In the genomic region with DNA sequence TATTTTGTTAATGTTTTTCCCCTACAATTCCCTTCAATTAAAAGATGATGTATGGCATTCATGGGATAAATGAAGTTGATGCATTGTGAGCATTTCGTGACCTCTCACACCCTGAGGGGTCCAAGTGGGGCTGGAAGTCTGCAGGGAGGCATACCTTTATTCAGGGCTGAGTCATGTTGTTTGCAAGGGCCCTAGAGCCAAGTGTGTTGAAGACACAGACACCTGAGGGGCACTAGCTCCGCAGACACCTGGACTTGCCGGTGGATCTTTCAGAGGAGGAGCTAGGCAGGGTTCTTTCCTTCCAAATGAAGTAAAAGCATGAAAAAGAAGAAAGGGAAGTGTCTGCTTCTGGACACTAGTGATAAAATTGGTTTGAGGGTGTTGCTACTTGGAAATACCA, we compare ENCODE assay signal across 25 cellular contexts. TPM values are rescaled to one million over a fixed set of nuclear protein-coding genes. Genes with fewer than 3 reads are reported as not detected.
"Had no signal": no experiment of that assay in that cellular context is flagged by ENCODE, and none has a peak within 500 bp of the region (broad histone marks: within the 10 kb centered on the region; RNA-seq: fewer than 3 reads in every experiment).

No MANE protein-coding gene starts in this region.

- H3K9me3 Mint-ChIP-seq: activated CD4-positive, alpha-beta T cell treated with anti-CD3 and anti-CD28 coated beads, Interleukin-2, amount 10 ng/mL, durations not matched to agents 7 days and 5 days; activated CD8-positive, alpha-beta T cell treated with anti-CD3 and anti-CD28 coated beads for 36 hours; activated naive CD8-positive, alpha-beta T cell treated with anti-CD3 and anti-CD28 coated beads, Interleukin-2, amount 50 U/mL, for 24 hours; dendritic cell treated with granulocyte-macrophage colony-stimulating factor and Interleukin-4, amounts not matched to agents 40 ng/mL and 50 ng/mL, for 4 days; nephron had no signal

- H3K36me3 ChIP-seq: cardiac muscle cell, neutrophil, ovary, prostate gland had no signal

- H3K27me3 ChIP-seq: cardiac muscle cell, neutrophil, ovary had no signal

- DNase-seq: activated CD4-positive, alpha-beta T cell treated with anti-CD3 and anti-CD28 coated beads, Interleukin-2, amount 10 ng/mL, durations not matched to agents 7 days and 5 days; activated CD4-positive, CD25-positive, alpha-beta regulatory T cell treated with anti-CD3 and anti-CD28 coated beads, Interleukin-2, amount 50 U/mL, for 72 hours; activated CD8-positive, alpha-beta memory T cell treated with anti-CD3 and anti-CD28 coated beads, Interleukin-2, amount 10 ng/mL, durations not matched to agents 7 days and 5 days; activated gamma-delta T cell; activated naive CD4-positive, alpha-beta T cell treated with anti-CD3 and anti-CD28 coated beads, Interleukin-2, amount 50 U/mL, for 16 hours; activated naive CD8-positive, alpha-beta T cell treated with anti-CD3 and anti-CD28 coated beads, Interleukin-2, amount 50 U/mL, for 24 hours; activated T-cell treated with anti-CD3 and anti-CD28 coated beads for 4 hours; effector CD4-positive, alpha-beta T cell; hippocampal formation; left colon; ovary; stimulated activated CD4-positive, alpha-beta T cell treated with anti-CD3 and anti-CD28 coated beads, Interleukin-12 subunit alpha, Interleukin-12 subunit beta, amount 100 ng/mL, for 4 hours; stimulated activated CD4-positive, alpha-beta T cell treated with anti-CD3 and anti-CD28 coated beads, Interleukin-4, amount 100 ng/mL, for 4 hours; stimulated activated naive CD8-positive, alpha-beta T cell treated with anti-CD3 and anti-CD28 coated beads, Interleukin-15, Interleukin-2, amounts not matched to agents 100 U/mL and 50 U/mL, for 24 hours had no signal

- H3K4me1 Mint-ChIP-seq: activated CD4-positive, alpha-beta T cell treated with anti-CD3 and anti-CD28 coated beads, Interleukin-2, amount 10 ng/mL, durations not matched to agents 7 days and 5 days; activated CD8-positive, alpha-beta memory T cell treated with anti-CD3 and anti-CD28 coated beads, Interleukin-2, amount 10 ng/mL, durations not matched to agents 7 days and 5 days; activated naive CD8-positive, alpha-beta T cell treated with anti-CD3 and anti-CD28 coated beads, Interleukin-2, amount 50 U/mL, for 24 hours; memory B cell; nephron had no signal

- H3K27ac ChIP-seq: cardiac muscle cell, neutrophil, ovary, prostate gland had no signal

- H3K36me3 Mint-ChIP-seq: activated CD8-positive, alpha-beta memory T cell treated with anti-CD3 and anti-CD28 coated beads, Interleukin-2, amount 10 ng/mL, durations not matched to agents 7 days and 5 days; memory B cell had no signal

- H3K9me3 ChIP-seq: neutrophil, ovary, prostate gland had no signal

- H3K4me1 ChIP-seq: prostate gland had no signal

- ATAC-seq: activated naive CD8-positive, alpha-beta T cell treated with anti-CD3 and anti-CD28 coated beads, Interleukin-2, amount 50 U/mL, for 24 hours; left colon had no signal

- H3K27me3 Mint-ChIP-seq: activated CD4-positive, alpha-beta T cell treated with anti-CD3 and anti-CD28 coated beads, Interleukin-2, amount 10 ng/mL, durations not matched to agents 7 days and 5 days; activated CD8-positive, alpha-beta memory T cell treated with anti-CD3 and anti-CD28 coated beads, Interleukin-2, amount 10 ng/mL, durations not matched to agents 7 days and 5 days; activated CD8-positive, alpha-beta T cell treated with anti-CD3 and anti-CD28 coated beads for 36 hours; dendritic cell treated with granulocyte-macrophage colony-stimulating factor and Interleukin-4, amounts not matched to agents 40 ng/mL and 50 ng/mL, for 4 days had no signal

- H3K27ac Mint-ChIP-seq: activated CD4-positive, alpha-beta T cell treated with anti-CD3 and anti-CD28 coated beads, Interleukin-2, amount 10 ng/mL, durations not matched to agents 7 days and 5 days; activated CD8-positive, alpha-beta memory T cell treated with anti-CD3 and anti-CD28 coated beads, Interleukin-2, amount 10 ng/mL, durations not matched to agents 7 days and 5 days; activated CD8-positive, alpha-beta T cell treated with anti-CD3 and anti-CD28 coated beads for 36 hours; activated naive CD8-positive, alpha-beta T cell treated with anti-CD3 and anti-CD28 coated beads, Interleukin-2, amount 50 U/mL, for 24 hours; dendritic cell treated with granulocyte-macrophage colony-stimulating factor and Interleukin-4, amounts not matched to agents 40 ng/mL and 50 ng/mL, for 4 days; memory B cell; nephron had no signal

- H3K4me3 ChIP-seq: cardiac muscle cell, ovary, prostate gland had no signal

- H3K4me3 Mint-ChIP-seq: activated CD4-positive, alpha-beta T cell treated with anti-CD3 and anti-CD28 coated beads, Interleukin-2, amount 10 ng/mL, durations not matched to agents 7 days and 5 days; activated CD8-positive, alpha-beta memory T cell treated with anti-CD3 and anti-CD28 coated beads, Interleukin-2, amount 10 ng/mL, durations not matched to agents 7 days and 5 days; activated CD8-positive, alpha-beta T cell treated with anti-CD3 and anti-CD28 coated beads for 36 hours; activated naive CD8-positive, alpha-beta T cell treated with anti-CD3 and anti-CD28 coated beads, Interleukin-2, amount 50 U/mL, for 24 hours; dendritic cell treated with granulocyte-macrophage colony-stimulating factor and Interleukin-4, amounts not matched to agents 40 ng/mL and 50 ng/mL, for 4 days; memory B cell; nephron had no signal

RNA-seq across cellular contexts. Expression of gene RGS7, which starts 57.0 kb away (rescaled TPM):
- total RNA-seq: activated CD4-positive, alpha-beta T cell treated with anti-CD3 and anti-CD28 coated beads, Interleukin-2, amount 10 ng/mL, durations not matched to agents 7 days and 5 days; activated CD8-positive, alpha-beta memory T cell treated with anti-CD3 and anti-CD28 coated beads, Interleukin-2, amount 10 ng/mL, durations not matched to agents 7 days and 5 days; activated CD8-positive, alpha-beta T cell treated with anti-CD3 and anti-CD28 coated beads for 36 hours; cardiac muscle cell; lower leg skin; myocyte; subcutaneous adipose tissue; T-helper 2 cell treated with Interferon-gamma antibody and Interleukin-4, amounts not matched to agents 100 ng/mL and 5 ng/mL, for 36 hours had no signal
